18 cellular contexts compared by ENCODE assay signal in genomic region chr4:173325007-173325736, GRCh38. TPM values are rescaled to one million over a fixed set of nuclear protein-coding genes. Genes with fewer than 3 reads are reported as not detected.
DNase-seq lines count a peak whose midpoint lies in the region; FAIRE-seq and TF ChIP-seq lines count a peak whose summit lies in the region.
"Had no signal": no experiment of that assay in that cellular context is flagged by ENCODE, and none has a peak within 500 bp of the region (broad histone marks: within the 10 kb centered on the region; RNA-seq: fewer than 3 reads in every experiment).

No MANE protein-coding gene starts in this region.

- H2BK15ac ChIP-seq in H9 (ENCODE audit: low read depth, low read length) = no peak overlapping the region

- CTCF ChIA-PET in RWPE1 (lab: Yijun Ruan, JAX) = interaction anchor here (0.7 kb wide), 1 partner anchor 935 kb away, joined by 4 read pairs; no protein-coding TSS in a partner anchor

- H2AK5ac ChIP-seq in H9 (ENCODE audit: insufficient read length, low read length) = no peak overlapping the region

- TF ChIP-seq CTCF in H9 (conservative IDR thresholded peaks at IDR 0.05) (no peak), RWPE1 (conservative IDR thresholded peaks at IDR 0.05; ENCODE audit: low read depth) (no peak), testis (IDR thresholded peaks at IDR 0.05) (no peak), HFFc6 (IDR thresholded peaks at IDR 0.05) (no peak)

- no peak overlapping the region for H3K14ac ChIP-seq in H9 (ENCODE audit: insufficient read depth, low read length)

- H3T11ph ChIP-seq in H9 (ENCODE audit: low read length) = no peak overlapping the region

- no peak overlapping the region for H3K56ac ChIP-seq in H9 (ENCODE audit: insufficient read length, low read depth, low read length)

- no peak overlapping the region for H2BK12ac ChIP-seq in H9 (ENCODE audit: insufficient read length, low read depth, low read length)

- no peak overlapping the region for H3K4ac ChIP-seq in H9 (ENCODE audit: low read depth, low read length)

- H2BK120ac ChIP-seq in H9 (ENCODE audit: low read depth, low read length, poor library complexity, severe bottlenecking) = no peak overlapping the region

- H3K4me1 Mint-ChIP-seq in H9 (peaks cover 0 to 3% of the 10 kb centered on the region in 2 experiments; a peak in 2 of 4 replicates), HFFc6 (ENCODE audit: low read depth) (peaks cover 16% of the 10 kb centered on the region)

- DNase-seq in NCI-H146 (lab: John Stamatoyannopoulos, UW) (peak; percentile 16), NCI-H146 treated with DMSO at 0.1 percent for 48 hours (lab: John Stamatoyannopoulos, UW; ENCODE audit: unreplicated experiment) (no peak), H9 (no peak), RWPE1 (ENCODE audit: low spot score) (no peak), testis (no peak), HFFc6 (no peak)
- no peak for DNase-seq in stimulated activated CD4-positive, alpha-beta T cell treated with anti-CD3 and anti-CD28 coated beads, Interleukin-2, amount 100 ng/mL, for 48 hours
- DNase-seq: AML-193; CD4-positive, CD25-positive, alpha-beta regulatory T cell; KG1; NCI-H1048; NCI-H1694; NCI-H2107; NCI-H345; NCI-H526 treated with DMSO at 0.1 percent for 48 hours; Peyer's patch; SHP77 had no signal

- H2AFZ ChIP-seq in H9 (ENCODE audit: low read length) = no peak overlapping the region

- peaks cover 10 to 53% (median 38%) of the 10 kb centered on the region in 3 experiments; a peak in 6 of 7 replicates for H3K36me3 Mint-ChIP-seq in H9 (ENCODE audit: insufficient read depth in 1 of 3, low read depth in 3 of 3)
- peaks cover 5% of the 10 kb centered on the region; the same call in 1 of the 2 replicates for H3K36me3 Mint-ChIP-seq in HFFc6 (ENCODE audit: low read depth)

- H3K18ac ChIP-seq in H9 (ENCODE audit: insufficient read length, low read depth, low read length) = no peak overlapping the region

- H3K4me3 Mint-ChIP-seq in H9 = no peak overlapping the region
- H3K4me3 Mint-ChIP-seq in HFFc6 = no peak overlapping the region
- H3K4me3 Mint-ChIP-seq: CD4-positive, CD25-positive, alpha-beta regulatory T cell had no signal

- no peak overlapping the region for H4K8ac ChIP-seq in H9 (replicated peaks; ENCODE audit: insufficient read length, low read depth, low read length)

- H2BK20ac ChIP-seq in H9 (ENCODE audit: low read depth, low read length, poor library complexity, severe bottlenecking) = no peak overlapping the region

- no peak overlapping the region for H2BK5ac ChIP-seq in H9 (ENCODE audit: insufficient read length, low read length)

- H3K27me3 ChIP-seq in H9 (ENCODE audit: insufficient read depth, low read length) = no peaks in the 10 kb centered on the region
- H3K27me3 ChIP-seq in testis = no peaks in the 10 kb centered on the region
- H3K27me3 ChIP-seq: Peyer's patch had no signal

- TF ChIP-seq POLR2A in testis (IDR thresholded peaks at IDR 0.05) = no peak

- no peaks in the 10 kb centered on the region for H3K36me3 ChIP-seq in testis (ENCODE audit: low read depth, missing control alignments)

- H4K91ac ChIP-seq in H9 (ENCODE audit: insufficient read length, low read depth, low read length) = no peak overlapping the region

- H3K27ac ChIP-seq in H9 (ENCODE audit: insufficient read length, low read depth, low read length) = no peak overlapping the region
- H3K27ac ChIP-seq in RWPE1 = 0 out of 2 replicates have a peak overlapping the region, but pooled peaks have one; percentile 37
- no peak overlapping the region for H3K27ac ChIP-seq in testis
- H3K27ac ChIP-seq: Peyer's patch had no signal

- H3K23ac ChIP-seq in H9 (ENCODE audit: insufficient read length, low read depth, low read length) = no peak overlapping the region

- no peaks in the 10 kb centered on the region for H3K27me3 Mint-ChIP-seq in H9 (ENCODE audit: low read depth)
- H3K27me3 Mint-ChIP-seq in HFFc6 (ENCODE audit: insufficient read depth) = no peaks in the 10 kb centered on the region; the same call in 1 of the 2 replicates
- H3K27me3 Mint-ChIP-seq: CD4-positive, CD25-positive, alpha-beta regulatory T cell had no signal

- no peak overlapping the region for H4K5ac ChIP-seq in H9 (ENCODE audit: insufficient read length, low read depth, low read length)

- H3K79me2 ChIP-seq in H9 (ENCODE audit: insufficient read depth, low read length) = no peaks in the 10 kb centered on the region

- H3K9ac ChIP-seq in H9 (ENCODE audit: extremely low read depth, insufficient read length, low read length) = no peak overlapping the region

- H3K23me2 ChIP-seq in H9 (ENCODE audit: insufficient read length, low read depth, low read length, poor library complexity, severe bottlenecking) = no peaks in the 10 kb centered on the region

- peak; percentile 27 for FAIRE-seq in islet of Langerhans (lab: Jason Lieb, UNC)

- no peak overlapping the region for H3K4me2 ChIP-seq in H9 (ENCODE audit: insufficient read depth, insufficient read length, low read length)

- H4K20me1 ChIP-seq in H9 (ENCODE audit: control insufficient read depth, insufficient read depth, insufficient read length) = no peaks in the 10 kb centered on the region

- H3K4me1 ChIP-seq in H9 (ENCODE audit: insufficient read depth, low read length) = no peaks in the 10 kb centered on the region
- H3K4me1 ChIP-seq in testis = no peaks in the 10 kb centered on the region
- H3K4me1 ChIP-seq: Peyer's patch had no signal

- no peaks in the 10 kb centered on the region for H3K79me1 ChIP-seq in H9 (ENCODE audit: insufficient read depth, low read depth, low read length, poor library complexity, severe bottlenecking)

- H3K9me3 ChIP-seq in H9 (ENCODE audit: control insufficient read depth, low read depth, low read length) (no peaks in the 10 kb centered on the region), testis (no peaks in the 10 kb centered on the region)
- H3K9me3 ChIP-seq: Peyer's patch had no signal

- WGBS in H9 (ENCODE audit: extremely low coverage, insufficient read length, low lambda C conversion rate) = no CpG with 5 or more reads among the region's 5 CpGs
- 95% methylated on average over 5 of the region's 5 CpGs for WGBS in testis, 2 donors

- no peaks in the 10 kb centered on the region for H3K9me3 Mint-ChIP-seq in H9
- no peaks in the 10 kb centered on the region for H3K9me3 Mint-ChIP-seq in HFFc6
- H3K9me3 Mint-ChIP-seq: CD4-positive, CD25-positive, alpha-beta regulatory T cell had no signal

- H3K4me3 ChIP-seq in testis = no peak overlapping the region
- H3K4me3 ChIP-seq: Peyer's patch had no signal

- POLR2A ChIA-PET in RWPE1 (lab: Yijun Ruan, JAX; ENCODE audit: low non-redundant PET) = no interaction called here

- H3K27ac Mint-ChIP-seq in H9 (peak overlapping the region in 2 of 3 experiments; percentile 35 to 72; a peak in 3 of 7 replicates), HFFc6 (no peak overlapping the region)
- H3K27ac Mint-ChIP-seq: CD4-positive, CD25-positive, alpha-beta regulatory T cell had no signal

- intact Hi-C loops in testis (cut with DNase I; ENCODE audit: low total_unique reads) = no loop called here

RNA-seq across cellular contexts. Expression of gene HMGB2, which starts 9.0 kb away (rescaled TPM):
- total RNA-seq in H9 (2021) (278 and 298 TPM in 2 replicates), testis (100 to 1,000 TPM in 1 of 2 donors, 10 to 100 TPM in 1; 80.1 to 117 TPM)
- polyA plus RNA-seq in testis (ENCODE audit: insufficient read depth, low read depth, low replicate concordance) = 235 TPM
- total RNA-seq in HFFc6 (2021; fragmentation: NEBNext Ultra II Directional; extraction: Animal tissue kit (Norgen Biotek cat#: 25700)) = 100 to 1,000 TPM in 4 of 6 experiments, 10 to 100 TPM in 2; 53.0 to 130 (median 117) TPM

RNA-seq across cellular contexts. Expression of gene SAP30, which starts 45.6 kb away (rescaled TPM):
- 13.5 and 14.7 TPM in 2 replicates for total RNA-seq in H9 (2021)
- 10 to 100 TPM; 49.0 to 57.0 TPM for total RNA-seq in testis
- polyA plus RNA-seq in testis (ENCODE audit: insufficient read depth, low read depth, low replicate concordance) = 45.8 TPM
- 10 to 100 TPM in 5 of 6 experiments, 1 to 10 TPM in 1; 9.3 to 17.0 (median 14.2) TPM for total RNA-seq in HFFc6 (2021; fragmentation: NEBNext Ultra II Directional; extraction: Animal tissue kit (Norgen Biotek cat#: 25700))
